10 cellular contexts compared by ENCODE assay signal in the genomic region with DNA sequence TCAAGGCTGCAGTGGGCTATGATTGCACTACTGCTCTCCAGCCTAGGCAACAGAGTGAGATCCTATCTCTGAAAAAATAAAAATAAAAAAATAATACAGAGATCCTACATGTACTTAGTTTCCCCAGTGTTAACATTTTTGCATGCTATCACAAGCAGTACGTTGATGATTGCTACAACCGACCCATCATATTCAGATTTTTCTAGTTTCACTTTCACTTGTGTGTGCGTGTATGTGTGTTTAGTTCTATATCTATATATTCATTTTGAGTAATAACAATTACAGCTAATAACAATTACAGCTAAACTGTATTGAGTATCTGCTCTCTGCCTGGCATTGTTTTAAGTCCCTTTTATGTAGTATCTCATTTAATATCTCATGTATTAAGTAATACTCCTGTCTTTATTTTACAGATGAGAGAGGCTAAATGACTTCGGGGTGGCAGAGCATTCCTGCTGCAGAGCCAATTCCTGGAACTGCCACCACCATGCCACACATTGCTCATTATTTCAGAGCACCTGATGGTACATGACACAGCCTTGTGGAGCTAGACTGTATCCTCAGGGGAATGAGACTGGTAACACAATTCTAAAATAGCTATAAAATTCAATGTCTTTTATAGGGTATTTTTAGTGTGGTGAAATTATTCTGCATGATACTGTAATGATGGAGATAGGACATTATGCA.
DNase-seq lines count a peak whose midpoint lies in the region; ATAC-seq and TF ChIP-seq lines count a peak whose summit lies in the region.
"Had no signal": no experiment of that assay in that cellular context is flagged by ENCODE, and none has a peak within 500 bp of the region (broad histone marks: within the 10 kb centered on the region; RNA-seq: fewer than 3 reads in every experiment).

No MANE protein-coding gene starts in this region.

- H4K20me1 ChIP-seq in OCI-LY1 (ENCODE audit: insufficient read depth, low read length): no peaks in the 10 kb centered on the region

- no peaks in the 10 kb centered on the region for H3F3A ChIP-seq in OCI-LY1 (ENCODE audit: insufficient read depth, low read length)

- ATAC-seq in upper lobe of right lung (no peak), HG02642 (IDR thresholded peaks at IDR 0.05; ENCODE audit: poor library complexity, unreplicated experiment) (no peak)

- H3K27me3 ChIP-seq in OCI-LY1 (ENCODE audit: insufficient read depth, low read length): no peaks in the 10 kb centered on the region; the same call in 1 of the 2 replicates
- no peaks in the 10 kb centered on the region for H3K27me3 ChIP-seq in esophagus squamous epithelium
- H3K27me3 ChIP-seq in upper lobe of right lung: no peaks in the 10 kb centered on the region

- DNase-seq in stimulated activated CD4-positive, alpha-beta T cell treated with anti-CD3 and anti-CD28 coated beads, Interleukin-1b, Interleukin-23, amount 100 ng/mL, for 48 hours: peak; percentile 3
- DNase-seq in stimulated activated CD4-positive, alpha-beta T cell treated with anti-CD3 and anti-CD28 coated beads, Interleukin-12 subunit alpha, Interleukin-12 subunit beta, amount 100 ng/mL, for 4 hours: no peak
- DNase-seq in esophagus squamous epithelium (lab: John Stamatoyannopoulos, UW): no peak
- no peak for DNase-seq in upper lobe of right lung
- no peak for DNase-seq in C1 segment of cervical spinal cord (lab: John Stamatoyannopoulos, UW)
- no peak for DNase-seq in NCI-H2107 (lab: John Stamatoyannopoulos, UW)
- DNase-seq: DMS153, NCI-H524 treated with DMSO at 0.1 percent for 48 hours had no signal

- H3K4me2 ChIP-seq in OCI-LY1 (ENCODE audit: low read length): 0 out of 2 replicates have a peak overlapping the region, but pooled peaks have one; percentile 7

- no peaks in the 10 kb centered on the region for H3K79me2 ChIP-seq in OCI-LY1 (ENCODE audit: insufficient read depth, low read length)

- no peak for TF ChIP-seq CTCF in OCI-LY1 (IDR thresholded peaks at IDR 0.05; ENCODE audit: low read length)
- no peak for TF ChIP-seq CTCF in esophagus squamous epithelium (IDR thresholded peaks at IDR 0.05)
- TF ChIP-seq CTCF in upper lobe of right lung (IDR thresholded peaks at IDR 0.05): no peak

- no peaks in the 10 kb centered on the region for H3K9me3 ChIP-seq in OCI-LY1 (ENCODE audit: low read length)
- H3K9me3 ChIP-seq in esophagus squamous epithelium: no peaks in the 10 kb centered on the region
- H3K9me3 ChIP-seq in upper lobe of right lung: no peaks in the 10 kb centered on the region

- WGBS in esophagus squamous epithelium, 2 donors: 16 to 29% methylated on average over 4 of the region's 4 CpGs

- peak overlapping the region; percentile 10 for H3K4me3 ChIP-seq in OCI-LY1 (ENCODE audit: low read depth, low read length, poor library complexity, severe bottlenecking)
- H3K4me3 ChIP-seq in esophagus squamous epithelium: peak overlapping the region in 3 of 4 donors; percentile 25 to 57 (median 33)
- H3K4me3 ChIP-seq in upper lobe of right lung: peak overlapping the region; percentile 40

- H3K27ac ChIP-seq in OCI-LY1 (ENCODE audit: low read depth, low read length, poor library complexity, severe bottlenecking) (no peak overlapping the region), esophagus squamous epithelium (no peak overlapping the region), upper lobe of right lung (no peak overlapping the region)

- H3K4me1 ChIP-seq in OCI-LY1 (ENCODE audit: insufficient read depth, low read length, severe bottlenecking) (no peaks in the 10 kb centered on the region), esophagus squamous epithelium (no peaks in the 10 kb centered on the region), upper lobe of right lung (no peaks in the 10 kb centered on the region)

- H3K9me2 ChIP-seq in OCI-LY1 (ENCODE audit: low read depth, low read length): no peaks in the 10 kb centered on the region

- H2AFZ ChIP-seq in OCI-LY1 (ENCODE audit: low read length): no peak overlapping the region

- no peak overlapping the region for H3K9ac ChIP-seq in OCI-LY1 (ENCODE audit: low read length)

- TF ChIP-seq POLR2A in esophagus squamous epithelium (IDR thresholded peaks at IDR 0.05): no peak

- intact Hi-C loops in esophagus squamous epithelium (cut with DNase I) (no loop called here), upper lobe of right lung (cut with DNase I) (no loop called here)

- H3K36me3 ChIP-seq in OCI-LY1 (ENCODE audit: insufficient read depth, low read length): no peaks in the 10 kb centered on the region
- no peaks in the 10 kb centered on the region for H3K36me3 ChIP-seq in esophagus squamous epithelium
- H3K36me3 ChIP-seq in upper lobe of right lung: no peaks in the 10 kb centered on the region
